8 cellular contexts compared by ENCODE assay signal in the genomic region with DNA sequence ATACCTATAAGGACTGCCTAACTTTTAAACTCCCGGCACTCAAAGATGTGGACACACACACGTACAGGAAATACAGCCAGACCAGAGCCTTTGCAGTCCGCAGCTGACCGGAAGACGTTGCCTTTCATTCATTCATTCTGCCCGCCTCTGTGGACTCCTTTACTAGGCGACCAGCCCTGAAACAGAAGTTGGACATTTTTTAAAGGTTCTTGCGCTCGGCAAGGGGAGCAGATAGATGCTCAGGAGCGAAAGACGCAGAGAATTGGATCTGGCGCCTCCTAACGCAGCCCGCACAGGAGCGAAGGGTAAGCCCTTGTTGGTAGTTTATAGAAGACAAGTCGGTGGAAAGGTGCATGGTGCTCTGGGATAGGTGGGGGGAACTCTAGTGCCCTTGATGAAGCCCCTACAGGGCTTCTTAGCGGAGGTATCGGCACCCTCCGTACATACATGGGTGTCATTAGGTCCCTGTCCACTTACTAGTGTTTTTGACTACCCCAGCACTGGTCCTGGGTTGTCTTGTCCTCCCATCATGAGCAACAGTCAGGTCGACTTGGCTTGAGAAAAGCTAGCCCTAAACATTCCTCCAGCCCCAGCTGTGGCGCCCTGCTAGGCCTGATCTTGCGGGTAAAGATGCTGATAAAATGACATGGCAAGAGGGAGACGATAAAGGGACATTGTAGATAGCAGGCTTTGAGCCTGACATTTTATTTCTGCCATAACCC. TPM values are rescaled to one million over a fixed set of nuclear protein-coding genes. Genes with fewer than 3 reads are reported as not detected.
DNase-seq lines count a peak whose midpoint lies in the region; ATAC-seq and TF ChIP-seq lines count a peak whose summit lies in the region.

A gene (minus strand): TSS at position 65 of the 722 bp plus-strand sequence. CDS start 112 bp downstream, outside the sequence.

- no peaks in the 10 kb centered on the region for H4K20me1 ChIP-seq in DND-41 (ENCODE audit: insufficient read depth, low read length)

- peak within 1 kb of the TSS; percentile 64 for H3K4me2 ChIP-seq in DND-41 (ENCODE audit: insufficient read depth, low read length)

- peaks cover 61% of the 10 kb centered on the region for H3K79me2 ChIP-seq in DND-41 (ENCODE audit: insufficient read depth, low read length)

- peak; percentile 29 for DNase-seq in DND-41
- DNase-seq in NCI-H146 treated with DMSO at 0.1 percent for 48 hours (lab: John Stamatoyannopoulos, UW; ENCODE audit: unreplicated experiment), result peak; percentile 17
- peak; percentile 3 for DNase-seq in activated effector memory CD4-positive, alpha-beta T cell treated with Interleukin-2 at 50 U/mL for 16 hours
- DNase-seq in foreskin fibroblast, result peak in 1 of 2 donors; percentile 75
- DNase-seq in natural killer cell treated with Interleukin-12 subunit alpha and Interleukin-12 subunit beta and Interleukin-15 and Interleukin-18, amount 100 ng/mL, for 72 hours (ENCODE audit: low spot score), result no peak
- no peak for DNase-seq in MV-4-11 (lab: John Stamatoyannopoulos, UW)

- H3K9me3 Mint-ChIP-seq in natural killer cell treated with Interleukin-12 subunit alpha and Interleukin-12 subunit beta and Interleukin-15 and Interleukin-18, amount 100 ng/mL, for 72 hours, result no peaks in the 10 kb centered on the region

- peak within 1 kb of the TSS; percentile 53 to 79; a peak in 3 of 4 replicates for H3K4me3 ChIP-seq in DND-41 (ENCODE audit: low read depth in 1 of 2, low read length in 2 of 2)
- H3K4me3 ChIP-seq in foreskin fibroblast (ENCODE audit: low read depth in 1 of 2, low read length in 2 of 2), result peak within 1 kb of the TSS; percentile 62 to 69

- H3K36me3 Mint-ChIP-seq in natural killer cell treated with Interleukin-12 subunit alpha and Interleukin-12 subunit beta and Interleukin-15 and Interleukin-18, amount 100 ng/mL, for 72 hours, result no peaks in the 10 kb centered on the region

- no peak for ATAC-seq in DND-41 (ENCODE audit: insufficient read depth, low read depth)
- peak; percentile 44 to 46 for ATAC-seq in natural killer cell treated with Interleukin-12 subunit alpha and Interleukin-12 subunit beta and Interleukin-15 and Interleukin-18, amount 100 ng/mL, for 72 hours
- ATAC-seq in GM21619 (IDR thresholded peaks at IDR 0.05; ENCODE audit: unreplicated experiment), result no peak
- no peak for ATAC-seq in GM19035 (IDR thresholded peaks at IDR 0.05; ENCODE audit: unreplicated experiment)

- H3K27me3 Mint-ChIP-seq in natural killer cell treated with Interleukin-12 subunit alpha and Interleukin-12 subunit beta and Interleukin-15 and Interleukin-18, amount 100 ng/mL, for 72 hours, result no peaks in the 10 kb centered on the region

- H3K27ac Mint-ChIP-seq in natural killer cell treated with Interleukin-12 subunit alpha and Interleukin-12 subunit beta and Interleukin-15 and Interleukin-18, amount 100 ng/mL, for 72 hours, result peak within 1 kb of the TSS; percentile 89 to 95

- H3K36me3 ChIP-seq in DND-41 (ENCODE audit: insufficient read depth, low read length), result peaks cover 6% of the 10 kb centered on the region

- TF ChIP-seq CTCF in DND-41 (IDR thresholded peaks at IDR 0.05; ENCODE audit: borderline replicate concordance, extremely low read depth, low read length, poor library complexity, severe bottlenecking) (no peak), foreskin fibroblast (IDR thresholded peaks at IDR 0.05; ENCODE audit: low read depth, low read length) (no peak)

- peak within 1 kb of the TSS; percentile 96 for H3K4me3 Mint-ChIP-seq in natural killer cell treated with Interleukin-12 subunit alpha and Interleukin-12 subunit beta and Interleukin-15 and Interleukin-18, amount 100 ng/mL, for 72 hours

- peaks cover 61% of the 10 kb centered on the region for H3K4me1 ChIP-seq in DND-41 (ENCODE audit: insufficient read depth, low read length)

- H3K27me3 ChIP-seq in DND-41 (ENCODE audit: insufficient read depth, low read length, poor library complexity), result no peaks in the 10 kb centered on the region

- no peaks in the 10 kb centered on the region for H3K9me3 ChIP-seq in DND-41 (ENCODE audit: insufficient read depth, low read length, severe bottlenecking)

- H3K9ac ChIP-seq in DND-41 (ENCODE audit: low read depth, low read length), result peak within 1 kb of the TSS; percentile 90

- peak within 1 kb of the TSS; percentile 95 for H3K27ac ChIP-seq in DND-41 (ENCODE audit: low read length)

- H2AFZ ChIP-seq in DND-41 (ENCODE audit: low read depth, low read length), result peak within 1 kb of the TSS; percentile 71

- H3K4me1 Mint-ChIP-seq in natural killer cell treated with Interleukin-12 subunit alpha and Interleukin-12 subunit beta and Interleukin-15 and Interleukin-18, amount 100 ng/mL, for 72 hours (ENCODE audit: low read depth in 2 of 2), result peaks cover 28 to 31% of the 10 kb centered on the region in 2 donors

RNA-seq across cellular contexts. Expression of the gene that starts here (rescaled TPM):
- 10 to 100 TPM; 35.9 to 60.1 TPM for total RNA-seq in natural killer cell treated with Interleukin-12 subunit alpha and Interleukin-12 subunit beta and Interleukin-15 and Interleukin-18, amount 100 ng/mL, for 72 hours

Comparison
In these comparisons a context has a peak if more than half of its experiments do, and no peak if none do; other contexts are left out.
1. ATAC-seq: peak in natural killer cell treated with Interleukin-12 subunit alpha and Interleukin-12 subunit beta and Interleukin-15 and Interleukin-18, amount 100 ng/mL, for 72 hours (2 of 2); none in DND-41 (single experiment), GM21619 (single experiment) and GM19035 (single experiment).
2. DNase-seq: peak in DND-41 (single experiment), NCI-H146 treated with DMSO at 0.1 percent for 48 hours (single experiment) and activated effector memory CD4-positive, alpha-beta T cell treated with Interleukin-2 at 50 U/mL for 16 hours (single experiment); none in natural killer cell treated with Interleukin-12 subunit alpha and Interleukin-12 subunit beta and Interleukin-15 and Interleukin-18, amount 100 ng/mL, for 72 hours (single experiment) and MV-4-11 (single experiment).